Comparison of ENCODE assay signal across 8 cellular contexts in the genomic region with DNA sequence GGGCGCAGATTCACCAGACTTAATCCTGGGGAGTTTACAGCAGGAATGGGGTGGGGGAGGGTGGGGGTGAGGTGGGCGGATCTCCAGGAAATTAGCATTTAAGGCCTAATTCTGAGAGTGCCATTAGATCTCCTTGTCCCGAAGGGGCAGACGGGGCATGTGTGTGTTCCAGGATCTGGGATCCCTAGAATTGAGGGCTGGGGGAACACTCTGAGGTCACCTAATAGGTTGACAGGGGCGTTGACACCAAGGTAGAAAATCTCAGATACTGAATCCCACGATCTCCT. TPM values are rescaled to one million over a fixed set of nuclear protein-coding genes. Genes with fewer than 3 reads are reported as not detected.
DNase-seq lines count a peak whose midpoint lies in the region; ATAC-seq and TF ChIP-seq lines count a peak whose summit lies in the region.

No MANE protein-coding gene starts in this region.

- no peak overlapping the region for H3K4me2 ChIP-seq in SK-N-SH

- H3K27me3 ChIP-seq in SK-N-SH (ENCODE audit: insufficient read depth): no peaks in the 10 kb centered on the region
- H3K27me3 ChIP-seq in iPS-20b (ENCODE audit: insufficient read depth, low read length): no peaks in the 10 kb centered on the region

- H3K4me1 Mint-ChIP-seq in activated naive CD8-positive, alpha-beta T cell treated with anti-CD3 and anti-CD28 coated beads, Interleukin-2, amount 10 ng/mL, durations not matched to agents 7 days and 5 days: peaks cover 12% of the 10 kb centered on the region
- H3K4me1 Mint-ChIP-seq in stimulated activated naive CD8-positive, alpha-beta T cell treated with anti-CD3 and anti-CD28 coated beads, Interleukin-15, amount 100 ng/mL, for 72 hours: peaks cover 7% of the 10 kb centered on the region

- no peaks in the 10 kb centered on the region for H4K20me1 ChIP-seq in SK-N-SH (ENCODE audit: insufficient read depth)

- H3K36me3 Mint-ChIP-seq in activated naive CD8-positive, alpha-beta T cell treated with anti-CD3 and anti-CD28 coated beads, Interleukin-2, amount 10 ng/mL, durations not matched to agents 7 days and 5 days: peaks cover 1% of the 10 kb centered on the region

- no peak for TF ChIP-seq EP300 in SK-N-SH (IDR thresholded peaks at IDR 0.05; ENCODE audit: borderline replicate concordance in 1 of 2, low read depth in 1 of 2, low read length in 1 of 2)

- H3K9ac ChIP-seq in SK-N-SH (0 out of 2 replicates have a peak overlapping the region, but pooled peaks have one; percentile 7), iPS-20b (ENCODE audit: low read depth, low read length) (peak overlapping the region; percentile 96)

- H3K9me3 Mint-ChIP-seq in activated naive CD8-positive, alpha-beta T cell treated with anti-CD3 and anti-CD28 coated beads, Interleukin-2, amount 10 ng/mL, durations not matched to agents 7 days and 5 days: no peaks in the 10 kb centered on the region
- H3K9me3 Mint-ChIP-seq in stimulated activated naive CD8-positive, alpha-beta T cell treated with anti-CD3 and anti-CD28 coated beads, Interleukin-15, amount 100 ng/mL, for 72 hours: no peaks in the 10 kb centered on the region

- TF ChIP-seq CTCF in SK-N-SH (IDR thresholded peaks at IDR 0.05): no peak

- H3K4me3 Mint-ChIP-seq in activated naive CD8-positive, alpha-beta T cell treated with anti-CD3 and anti-CD28 coated beads, Interleukin-2, amount 10 ng/mL, durations not matched to agents 7 days and 5 days: peak overlapping the region; percentile 83
- peak overlapping the region; percentile 67 to 80 for H3K4me3 Mint-ChIP-seq in stimulated activated naive CD8-positive, alpha-beta T cell treated with anti-CD3 and anti-CD28 coated beads, Interleukin-15, amount 100 ng/mL, for 72 hours

- H3K9me3 ChIP-seq in SK-N-SH (no peaks in the 10 kb centered on the region), iPS-20b (ENCODE audit: insufficient read depth, low read depth, low read length) (no peaks in the 10 kb centered on the region)

- POLR2A ChIA-PET in SK-N-SH (lab: Yijun Ruan, JAX): no interaction called here
- POLR2A ChIA-PET in activated naive CD8-positive, alpha-beta T cell treated with anti-CD3 and anti-CD28 coated beads, Interleukin-2, amount 10 ng/mL, durations not matched to agents 7 days and 5 days (lab: Charles Lee): interaction anchor here (0.6 to 1.0 kb wide), 2 partner anchors 20 to 52 kb away, joined by 3 to 4 read pairs; partner anchors contain the start of gene UFSP1

- CTCF ChIA-PET in SK-N-SH (lab: Yijun Ruan, JAX): interaction anchor here (1.3 to 17.1 kb wide), 3 partner anchors 15 to 36 kb away, joined by 3 to 220 read pairs (median 22); partner anchors contain the start of gene SLC12A9

- 87% methylated on average over 6 of the region's 6 CpGs for WGBS in SK-N-SH (ENCODE audit: low lambda C conversion rate)

- H3K9me2 ChIP-seq in SK-N-SH: no peaks in the 10 kb centered on the region

- H3F3A ChIP-seq in SK-N-SH (replicated peaks; ENCODE audit: insufficient read depth): no peaks in the 10 kb centered on the region

- H3K27me3 Mint-ChIP-seq in activated naive CD8-positive, alpha-beta T cell treated with anti-CD3 and anti-CD28 coated beads, Interleukin-2, amount 10 ng/mL, durations not matched to agents 7 days and 5 days: no peaks in the 10 kb centered on the region
- H3K27me3 Mint-ChIP-seq in stimulated activated naive CD8-positive, alpha-beta T cell treated with anti-CD3 and anti-CD28 coated beads, Interleukin-15, amount 100 ng/mL, for 72 hours: no peaks in the 10 kb centered on the region

- H3K36me3 ChIP-seq in SK-N-SH (replicated peaks in 1 of 2; ENCODE audit: control insufficient read depth in 1 of 2, insufficient read depth in 2 of 2, low read length in 1 of 2) (no peaks in the 10 kb centered on the region), iPS-20b (ENCODE audit: insufficient read depth, low read depth, low read length) (no peaks in the 10 kb centered on the region)

- peak overlapping the region; percentile 80 for H3K27ac Mint-ChIP-seq in activated naive CD8-positive, alpha-beta T cell treated with anti-CD3 and anti-CD28 coated beads, Interleukin-2, amount 10 ng/mL, durations not matched to agents 7 days and 5 days
- peak overlapping the region in 1 of 2 donors; percentile 94 for H3K27ac Mint-ChIP-seq in stimulated activated naive CD8-positive, alpha-beta T cell treated with anti-CD3 and anti-CD28 coated beads, Interleukin-15, amount 100 ng/mL, for 72 hours

- no peak for TF ChIP-seq RAD21 in SK-N-SH (IDR thresholded peaks at IDR 0.05; ENCODE audit: low read length)

- no peaks in the 10 kb centered on the region for H3K4me1 ChIP-seq in SK-N-SH (ENCODE audit: control insufficient read depth in 1 of 2, insufficient read depth in 2 of 2, low read depth in 1 of 2, low read length in 1 of 2)
- peaks cover 13% of the 10 kb centered on the region; the same call in 1 of the 2 replicates for H3K4me1 ChIP-seq in iPS-20b (ENCODE audit: insufficient read depth, low read length)

- ATAC-seq in SK-N-SH treated with all-trans-retinoic acid at 6 μM for 48 hours: no peak
- no peak for ATAC-seq in activated naive CD8-positive, alpha-beta T cell treated with anti-CD3 and anti-CD28 coated beads, Interleukin-2, amount 10 ng/mL, durations not matched to agents 7 days and 5 days (ENCODE audit: low read depth)
- ATAC-seq in stimulated activated naive CD8-positive, alpha-beta T cell treated with anti-CD3 and anti-CD28 coated beads, Interleukin-15, amount 100 ng/mL, for 72 hours: no peak

- H3K27ac ChIP-seq in SK-N-SH (ENCODE audit: low read depth in 2 of 2, low read length in 1 of 2): no peak overlapping the region
- peak overlapping the region; percentile 95 for H3K27ac ChIP-seq in iPS-20b (ENCODE audit: low read length)

- peak overlapping the region; percentile 64; the same call in 1 of the 2 replicates for H2AFZ ChIP-seq in SK-N-SH (ENCODE audit: low read depth)

- H3K79me2 ChIP-seq in SK-N-SH (ENCODE audit: insufficient read depth): no peaks in the 10 kb centered on the region

- no peak for DNase-seq in SK-N-SH
- no peak for DNase-seq in activated naive CD8-positive, alpha-beta T cell treated with anti-CD3 and anti-CD28 coated beads, Interleukin-2, amount 10 ng/mL, durations not matched to agents 7 days and 5 days
- DNase-seq in stimulated activated naive CD8-positive, alpha-beta T cell treated with anti-CD3 and anti-CD28 coated beads, Interleukin-15, amount 100 ng/mL, for 72 hours: no peak
- DNase-seq in NCI-H2107 (lab: John Stamatoyannopoulos, UW): no peak
- no peak for DNase-seq in retina
- no peak for DNase-seq in NCI-H82 treated with DMSO at 0.1 percent for 48 hours (lab: John Stamatoyannopoulos, UW; ENCODE audit: unreplicated experiment)

- no peak overlapping the region for H3K4me3 ChIP-seq in SK-N-SH (ENCODE audit: low read depth in 2 of 2, low read length in 1 of 2)
- H3K4me3 ChIP-seq in iPS-20b (ENCODE audit: low read length): peak overlapping the region; percentile 69

TF ChIP-seq in SK-N-SH, 30 proteins besides CTCF, POLR2A, EP300 and RAD21 (continues in another document):
- TF ChIP-seq GATA2 (CRISPR knock-in tag; IDR thresholded peaks at IDR 0.05): no peak
- no peak for TF ChIP-seq RCOR1 (IDR thresholded peaks at IDR 0.05; ENCODE audit: low read length)
- no peak for TF ChIP-seq RFX5 (IDR thresholded peaks at IDR 0.05; ENCODE audit: low read length)
- TF ChIP-seq SIN3A (IDR thresholded peaks at IDR 0.05; ENCODE audit: borderline replicate concordance, low read depth, low read length): no peak

TF ChIP-seq in SK-N-SH treated with all-trans-retinoic acid at 6 μM for 48 hours, 23 proteins besides CTCF, POLR2A, EP300 and RAD21:
- TF ChIP-seq ARNTL (CRISPR knock-in tag; IDR thresholded peaks at IDR 0.05; ENCODE audit: borderline replicate concordance, low read depth) (no peak), ZFP30 (CRISPR knock-in tag; IDR thresholded peaks at IDR 0.05) (no peak), ZNF70 (CRISPR knock-in tag; IDR thresholded peaks at IDR 0.05) (no peak)

RNA-seq across cellular contexts. Expression of gene EPHB4, which starts 9.4 kb away (rescaled TPM):
- 51.1 and 64.4 TPM in 2 replicates for polyA plus RNA-seq in SK-N-SH (2012; rRNA removed)
- polyA plus RNA-seq in SK-N-SH (2012; cell fraction: cytosol; rRNA removed): 41.3 and 47.7 TPM in 2 replicates
- polyA plus RNA-seq in SK-N-SH (2012; cell fraction: nucleus; rRNA removed): 150 and 187 TPM in 2 replicates
- 1 to 10 TPM; 3.1 to 3.3 TPM for total RNA-seq in activated naive CD8-positive, alpha-beta T cell treated with anti-CD3 and anti-CD28 coated beads, Interleukin-2, amount 10 ng/mL, durations not matched to agents 7 days and 5 days

RNA-seq across cellular contexts. Expression of gene SLC12A9, which starts 15.8 kb away (rescaled TPM):
- 29.7 and 31.0 TPM in 2 replicates for polyA plus RNA-seq in SK-N-SH (2012; rRNA removed)
- polyA plus RNA-seq in SK-N-SH (2012; cell fraction: cytosol; rRNA removed): 8.1 and 13.3 TPM in 2 replicates
- polyA plus RNA-seq in SK-N-SH (2012; cell fraction: nucleus; rRNA removed): 121 and 122 TPM in 2 replicates
- total RNA-seq in activated naive CD8-positive, alpha-beta T cell treated with anti-CD3 and anti-CD28 coated beads, Interleukin-2, amount 10 ng/mL, durations not matched to agents 7 days and 5 days: 10 to 100 TPM; 39.0 to 41.2 TPM

RNA-seq across cellular contexts. Expression of gene TRIP6, which starts 30.4 kb away (rescaled TPM):
- 6.4 and 6.5 TPM in 2 replicates for polyA plus RNA-seq in SK-N-SH (2012; rRNA removed)
- 3.4 and 6.2 TPM in 2 replicates for polyA plus RNA-seq in SK-N-SH (2012; cell fraction: cytosol; rRNA removed)
- 19.7 and 20.9 TPM in 2 replicates for polyA plus RNA-seq in SK-N-SH (2012; cell fraction: nucleus; rRNA removed)
- 10 to 100 TPM; 25.6 to 28.0 TPM for total RNA-seq in activated naive CD8-positive, alpha-beta T cell treated with anti-CD3 and anti-CD28 coated beads, Interleukin-2, amount 10 ng/mL, durations not matched to agents 7 days and 5 days

RNA-seq across cellular contexts. Expression of gene SRRT, which starts 38.1 kb away (rescaled TPM):
- polyA plus RNA-seq in SK-N-SH (2012; rRNA removed): 76.5 and 92.7 TPM in 2 replicates
- 35.5 and 44.4 TPM in 2 replicates for polyA plus RNA-seq in SK-N-SH (2012; cell fraction: cytosol; rRNA removed)
- 460 and 556 TPM in 2 replicates for polyA plus RNA-seq in SK-N-SH (2012; cell fraction: nucleus; rRNA removed)
- 100 to 1,000 TPM; 251 to 255 TPM for total RNA-seq in activated naive CD8-positive, alpha-beta T cell treated with anti-CD3 and anti-CD28 coated beads, Interleukin-2, amount 10 ng/mL, durations not matched to agents 7 days and 5 days

RNA-seq across cellular contexts. Expression of gene UFSP1, which starts 52.8 kb away (rescaled TPM):
- polyA plus RNA-seq in SK-N-SH (2012; rRNA removed): 4.5 and 5.6 TPM in 2 replicates
- 2.4 and 3.4 TPM in 2 replicates for polyA plus RNA-seq in SK-N-SH (2012; cell fraction: cytosol; rRNA removed)
- polyA plus RNA-seq in SK-N-SH (2012; cell fraction: nucleus; rRNA removed): 5.8 and 8.4 TPM in 2 replicates
- 1 to 10 TPM; 3.0 to 4.7 TPM for total RNA-seq in activated naive CD8-positive, alpha-beta T cell treated with anti-CD3 and anti-CD28 coated beads, Interleukin-2, amount 10 ng/mL, durations not matched to agents 7 days and 5 days
